Comparison of ENCODE assay signal across 21 cellular contexts in the genomic region with DNA sequence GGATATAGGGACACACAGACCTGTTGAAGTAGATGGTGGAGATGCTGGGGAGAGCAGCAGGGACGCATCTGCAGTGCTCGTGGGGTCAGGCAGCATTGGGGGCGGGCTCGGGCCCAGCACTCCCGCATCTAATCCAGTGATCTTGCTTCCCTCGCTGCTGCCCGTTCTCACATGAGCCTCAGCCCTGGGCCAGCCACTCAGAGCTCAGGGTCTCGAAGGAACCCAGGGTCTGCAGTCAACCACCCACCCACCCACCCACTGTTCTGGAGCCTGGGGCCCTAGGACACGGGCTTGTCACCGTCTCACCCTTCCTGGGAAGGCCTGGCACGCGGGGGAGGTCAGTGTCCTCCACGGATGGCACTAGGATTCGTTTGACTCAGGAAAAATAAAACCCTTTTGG.
DNase-seq lines count a peak whose midpoint lies in the region; ATAC-seq, FAIRE-seq and TF ChIP-seq lines count a peak whose summit lies in the region.
"Had no signal": no experiment of that assay in that cellular context is flagged by ENCODE, and none has a peak within 500 bp of the region (broad histone marks: within the 10 kb centered on the region; RNA-seq: fewer than 3 reads in every experiment).

No MANE protein-coding gene starts in this region.

- H3K4me3 ChIP-seq in right lobe of liver, result no peak overlapping the region
- H3K4me3 ChIP-seq in HepG2 (replicated peaks in 1 of 3; ENCODE audit: insufficient read depth in 1 of 3, low read depth in 2 of 3, low read length in 3 of 3), result no peak overlapping the region
- no peak overlapping the region for H3K4me3 ChIP-seq in psoas muscle
- H3K4me3 ChIP-seq: lower lobe of right lung, right atrium auricular region, thyroid gland had no signal

- ATAC-seq in right lobe of liver, result no peak
- no peak for ATAC-seq in HepG2
- no peak for ATAC-seq in psoas muscle
- no peak for ATAC-seq in GM19463 (IDR thresholded peaks at IDR 0.05; ENCODE audit: unreplicated experiment)
- ATAC-seq: lower lobe of right lung; stimulated activated naive CD8-positive, alpha-beta T cell treated with anti-CD3 and anti-CD28 coated beads, Interleukin-15, amount 100 ng/mL, for 72 hours had no signal

- CTCF ChIA-PET in HepG2 (lab: Yijun Ruan, JAX; ENCODE audit: low intra/inter-chr PET ratio, low total read pairs), result no interaction called here

- FAIRE-seq in HepG2 (lab: Jason Lieb, UNC), result no peak
- FAIRE-seq: GM18507, H1, islet of Langerhans had no signal

- H3K36me3 ChIP-seq in right lobe of liver (no peaks in the 10 kb centered on the region), HepG2 (replicated peaks in 1 of 2; ENCODE audit: control insufficient read depth in 1 of 2, insufficient read depth in 2 of 2, low read length in 2 of 2) (peaks cover under 1 to 3% of the 10 kb centered on the region in 2 experiments; a peak in 4 of 5 replicates), psoas muscle (ENCODE audit: insufficient read depth in 1 of 2, low read depth in 1 of 2) (peaks cover 0 to 2% of the 10 kb centered on the region in 2 donors)
- H3K36me3 ChIP-seq: right atrium auricular region, thyroid gland had no signal

- peaks cover 4% of the 10 kb centered on the region; the same call in 1 of the 2 replicates for H4K20me1 ChIP-seq in HepG2 (ENCODE audit: insufficient read depth, low read length)

- TF ChIP-seq CTCF in right lobe of liver (IDR thresholded peaks at IDR 0.05), result no peak
- no peak for TF ChIP-seq CTCF in HepG2 (CRISPR knock-in tag; IDR thresholded peaks at IDR 0.05)
- no peak for TF ChIP-seq CTCF in psoas muscle (IDR thresholded peaks at IDR 0.05)

- no peak overlapping the region for H3K4me2 ChIP-seq in HepG2 (ENCODE audit: low read depth, low read length)

- no TSS peak for BruUV-seq in HepG2 (replicated peaks; lab: Mats Ljungman, UMichigan)

- DNase-seq in right lobe of liver, result peak; percentile 8 to 40 (median 29)
- no peak for DNase-seq in HepG2 (ENCODE audit: low spot score)
- peak; percentile 22 for DNase-seq in islet precursor cell
- DNase-seq in psoas muscle, result peak; percentile 4 to 8
- no peak for DNase-seq in NCI-H1417 (lab: John Stamatoyannopoulos, UW)
- no peak for DNase-seq in T-helper 1 cell
- DNase-seq: activated CD4-positive, alpha-beta T cell treated with anti-CD3 and anti-CD28 coated beads, Interleukin-2, amount 50 U/mL, for 4 hours; central memory CD4-positive, alpha-beta T cell; EL; lower lobe of right lung; NCI-H1092 treated with DMSO at 0.1 percent for 48 hours; NCI-H187; NCI-H2171; RPMI8226; stimulated activated naive CD8-positive, alpha-beta T cell treated with anti-CD3 and anti-CD28 coated beads, Interleukin-15, amount 100 ng/mL, for 72 hours had no signal

- TF ChIP-seq RAD21 in HepG2 (CRISPR knock-in tag; IDR thresholded peaks at IDR 0.05), result no peak

- H3K9me3 ChIP-seq in right lobe of liver (no peaks in the 10 kb centered on the region), HepG2 (ENCODE audit: low read length) (no peaks in the 10 kb centered on the region), psoas muscle (no peaks in the 10 kb centered on the region)
- H3K9me3 ChIP-seq: lower lobe of right lung, right atrium auricular region, thyroid gland had no signal

- no peak for TF ChIP-seq EP300 in HepG2 (IDR thresholded peaks at IDR 0.05; ENCODE audit: low read depth in 2 of 2, low read length in 2 of 2)
- TF ChIP-seq EP300 in HepG2 (CRISPR knock-in tag; IDR thresholded peaks at IDR 0.05; ENCODE audit: borderline replicate concordance), result no peak

- no peaks in the 10 kb centered on the region for H3K27me3 ChIP-seq in right lobe of liver
- H3K27me3 ChIP-seq in HepG2 (ENCODE audit: control insufficient read depth in 1 of 2, insufficient read depth in 2 of 2, low read length in 2 of 2), result no peaks in the 10 kb centered on the region
- H3K27me3 ChIP-seq in psoas muscle (ENCODE audit: insufficient read depth in 3 of 3, low read length in 2 of 3), result no peaks in the 10 kb centered on the region
- H3K27me3 ChIP-seq: right atrium auricular region, thyroid gland had no signal

- in situ Hi-C loops in HepG2 (cut with HindIII; ENCODE audit: extremely low pct_ligation_motif_present, low pct_unique_long_range_greater_than_20kb), result no loop called here

- H3K27ac ChIP-seq in right lobe of liver (no peak overlapping the region), HepG2 (ENCODE audit: extremely low read length, insufficient read depth, low read length) (no peak overlapping the region), psoas muscle (no peak overlapping the region)
- H3K27ac ChIP-seq: lower lobe of right lung, right atrium auricular region, thyroid gland had no signal

- no peak overlapping the region for H2AFZ ChIP-seq in HepG2 (ENCODE audit: low read length)

- intact Hi-C loops in right lobe of liver (cut with DNase I) (no loop called here), HepG2 (cut with micrococcal nuclease; ENCODE audit: unreplicated experiment) (no loop called here), psoas muscle (cut with DNase I) (no loop called here)

- no peak overlapping the region for H3K9ac ChIP-seq in HepG2 (ENCODE audit: insufficient read depth, low read depth, low read length)

- WGBS in right lobe of liver (ENCODE audit: insufficient coverage, low coverage, low lambda C conversion rate, missing lambda C conversion rate), result 100% methylated on average over 1 of the region's 14 CpGs
- WGBS in HepG2 (ENCODE audit: low lambda C conversion rate), result 90% methylated on average over 6 of the region's 14 CpGs
- 90 to 97% (median 91%) methylated on average over 12 to 14 of the region's 14 CpGs for WGBS in psoas muscle, 3 donors

- H3K4me1 ChIP-seq in right lobe of liver, result no peaks in the 10 kb centered on the region
- H3K4me1 ChIP-seq in HepG2 (ENCODE audit: insufficient read depth, low read length), result peaks cover 26% of the 10 kb centered on the region
- H3K4me1 ChIP-seq in psoas muscle, result no peaks in the 10 kb centered on the region
- H3K4me1 ChIP-seq: lower lobe of right lung had no signal

- POLR2A ChIA-PET in HepG2 (lab: Yijun Ruan, JAX), result no interaction called here

- TF ChIP-seq POLR2A in right lobe of liver (IDR thresholded peaks at IDR 0.05) (no peak), HepG2 (IDR thresholded peaks at IDR 0.05; ENCODE audit: insufficient read depth in 1 of 2, low read depth in 2 of 2, low read length in 2 of 2) (no peak)

- H3K79me2 ChIP-seq in HepG2 (ENCODE audit: insufficient read depth, low read length), result no peaks in the 10 kb centered on the region

TF ChIP-seq in HepG2, 621 proteins besides CTCF, POLR2A, EP300 and RAD21:
- no peak for TF ChIP-seq ZNF772 (CRISPR knock-in tag; IDR thresholded peaks at IDR 0.05)
- no peak for TF ChIP-seq CREB1 (IDR thresholded peaks at IDR 0.05)
- TF ChIP-seq CREB1 (CRISPR knock-in tag; IDR thresholded peaks at IDR 0.05), result no peak
- no peak for TF ChIP-seq MTF2 (CRISPR knock-in tag; IDR thresholded peaks at IDR 0.05; ENCODE audit: borderline replicate concordance)
- TF ChIP-seq, protein P1, sequence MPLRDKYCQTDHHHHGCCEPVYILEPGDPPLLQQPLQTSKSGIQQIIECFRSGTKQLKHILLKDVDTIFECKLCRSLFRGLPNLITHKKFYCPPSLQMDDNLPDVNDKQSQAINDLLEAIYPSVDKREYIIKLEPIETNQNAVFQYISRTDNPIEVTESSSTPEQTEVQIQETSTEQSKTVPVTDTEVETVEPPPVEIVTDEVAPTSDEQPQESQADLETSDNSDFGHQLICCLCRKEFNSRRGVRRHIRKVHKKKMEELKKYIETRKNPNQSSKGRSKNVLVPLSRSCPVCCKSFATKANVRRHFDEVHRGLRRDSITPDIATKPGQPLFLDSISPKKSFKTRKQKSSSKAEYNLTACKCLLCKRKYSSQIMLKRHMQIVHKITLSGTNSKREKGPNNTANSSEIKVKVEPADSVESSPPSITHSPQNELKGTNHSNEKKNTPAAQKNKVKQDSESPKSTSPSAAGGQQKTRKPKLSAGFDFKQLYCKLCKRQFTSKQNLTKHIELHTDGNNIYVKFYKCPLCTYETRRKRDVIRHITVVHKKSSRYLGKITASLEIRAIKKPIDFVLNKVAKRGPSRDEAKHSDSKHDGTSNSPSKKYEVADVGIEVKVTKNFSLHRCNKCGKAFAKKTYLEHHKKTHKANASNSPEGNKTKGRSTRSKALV (CRISPR knock-in tag; IDR thresholded peaks at IDR 0.05), result no peak
TF ChIP-seq in HepG2: peak in this region for 0.

Comparison
In these comparisons a context has a peak if more than half of its experiments do, and no peak if none do; other contexts are left out.
1. DNase-seq: peak in right lobe of liver (3 of 3), islet precursor cell (single experiment) and psoas muscle (2 of 2); none in HepG2 (single experiment), NCI-H1417 (0 of 3) and T-helper 1 cell (0 of 5).